ENCODE assay signal across 31 cellular contexts in the genomic region with DNA sequence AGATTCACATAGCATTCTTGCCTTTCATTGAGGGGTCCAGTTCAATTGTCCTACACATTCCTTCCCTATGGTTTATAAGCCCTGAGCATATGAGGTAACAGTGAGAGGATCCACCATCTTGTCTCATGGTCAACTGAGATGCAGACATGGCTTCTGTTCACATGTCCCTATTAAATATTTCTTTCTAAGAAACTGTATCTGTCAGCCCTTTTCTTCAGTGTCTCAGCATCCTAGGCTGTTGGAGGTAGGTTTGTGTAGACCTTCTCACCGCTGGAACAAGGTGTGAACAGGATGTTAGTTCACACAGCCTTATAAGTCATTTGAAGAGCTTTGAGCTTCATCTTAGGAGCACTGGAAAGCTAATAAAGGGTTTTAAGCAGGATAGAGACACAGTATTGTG.
"Had no signal": no experiment of that assay in that cellular context is flagged by ENCODE, and none has a peak within 500 bp of the region (broad histone marks: within the 10 kb centered on the region; RNA-seq: fewer than 3 reads in every experiment).

No MANE protein-coding gene starts in this region.

- H3K9me3 ChIP-seq: ascending aorta, esophagus muscularis mucosa, gastrocnemius medialis had no signal

- ATAC-seq: activated CD8-positive, alpha-beta T cell treated with anti-CD3 and anti-CD28 coated beads for 36 hours; activated naive CD4-positive, alpha-beta T cell treated with anti-CD3 and anti-CD28 coated beads, Interleukin-2, amount 50 U/mL, for 72 hours; foreskin keratinocyte; gastrocnemius medialis; heart right ventricle; WTC11 had no signal

- H3K4me1 ChIP-seq: ascending aorta, esophagus muscularis mucosa, foreskin keratinocyte, gastrocnemius medialis had no signal

- H3K27me3 ChIP-seq: ascending aorta, brain microvascular endothelial cell, dorsolateral prefrontal cortex, esophagus muscularis mucosa, foreskin keratinocyte, gastrocnemius medialis, heart right ventricle had no signal

- FAIRE-seq: bronchial epithelial cell had no signal

- H3K4me3 Mint-ChIP-seq: activated CD8-positive, alpha-beta T cell treated with anti-CD3 and anti-CD28 coated beads for 36 hours; activated naive CD4-positive, alpha-beta T cell treated with anti-CD3 and anti-CD28 coated beads, Interleukin-2, amount 10 ng/mL, durations not matched to agents 7 days and 5 days; activated naive CD8-positive, alpha-beta T cell treated with anti-CD3 and anti-CD28 coated beads, Interleukin-2, amount 10 ng/mL, durations not matched to agents 7 days and 5 days; activated T-helper 1 cell treated with anti-CD3 and anti-CD28 coated beads, Interleukin-12 subunit alpha, Interleukin-12 subunit beta, Interleukin-2, Interleukin-4 antibody, amounts not matched to agents 30 ng/mL and 10 ng/mL and 1 ng/mL, durations not matched to agents 14 hours and 24 hours and 36 hours; central memory CD8-positive, alpha-beta T cell; dendritic cell treated with granulocyte-macrophage colony-stimulating factor and Interleukin-4, amounts not matched to agents 40 ng/mL and 50 ng/mL, for 4 days; WTC11 had no signal

- DNase-seq: activated CD4-positive, alpha-beta T cell treated with anti-CD3 and anti-CD28 coated beads for 1 hour; activated CD4-positive, alpha-beta T cell treated with anti-CD3 and anti-CD28 coated beads for 4 hours; activated CD4-positive, alpha-beta T cell treated with anti-CD3 and anti-CD28 coated beads, Interleukin-2, amount 50 U/mL, for 1 hour; activated CD4-positive, alpha-beta T cell treated with anti-CD3 and anti-CD28 coated beads, Interleukin-2, amount 50 U/mL, for 48 hours; activated CD8-positive, alpha-beta memory T cell treated with anti-CD3 and anti-CD28 coated beads for 24 hours; activated CD8-positive, alpha-beta memory T cell treated with anti-CD3 and anti-CD28 coated beads, Interleukin-2, amount 50 U/mL, for 4 hours; activated CD8-positive, alpha-beta T cell treated with anti-CD3 and anti-CD28 coated beads for 36 hours; activated effector memory CD4-positive, alpha-beta T cell treated with anti-CD3 and anti-CD28 coated beads, Interleukin-2, amount 50 U/mL, for 16 hours; activated naive CD4-positive, alpha-beta T cell treated with anti-CD3 and anti-CD28 coated beads, Interleukin-2, amount 10 ng/mL, durations not matched to agents 7 days and 5 days; activated naive CD8-positive, alpha-beta T cell treated with anti-CD3 and anti-CD28 coated beads, Interleukin-2, amount 10 ng/mL, durations not matched to agents 7 days and 5 days; activated T-cell treated with anti-CD3 and anti-CD28 coated beads, Interleukin-2, amount 50 U/mL, for 1 hour; activated T-cell treated with anti-CD3 and anti-CD28 coated beads, Interleukin-2, amount 50 U/mL, for 48 hours; brain microvascular endothelial cell; dorsolateral prefrontal cortex; effector memory CD4-positive, alpha-beta T cell; erythroblast; foreskin keratinocyte; gastrocnemius medialis; heart right ventricle; T-helper 2 cell had no signal

- H3K27ac ChIP-seq: ascending aorta, brain microvascular endothelial cell, coronary artery, dorsolateral prefrontal cortex, esophagus muscularis mucosa, foreskin keratinocyte, gastrocnemius medialis, heart right ventricle, VCaP had no signal

- H3K4me3 ChIP-seq: ascending aorta, coronary artery, dorsolateral prefrontal cortex, esophagus muscularis mucosa, gastrocnemius medialis, heart right ventricle had no signal

- H3K27ac Mint-ChIP-seq: activated CD8-positive, alpha-beta T cell treated with anti-CD3 and anti-CD28 coated beads for 36 hours; activated naive CD4-positive, alpha-beta T cell treated with anti-CD3 and anti-CD28 coated beads, Interleukin-2, amount 10 ng/mL, durations not matched to agents 7 days and 5 days; activated naive CD4-positive, alpha-beta T cell treated with anti-CD3 and anti-CD28 coated beads, Interleukin-2, amount 50 U/mL, for 72 hours; activated naive CD8-positive, alpha-beta T cell treated with anti-CD3 and anti-CD28 coated beads, Interleukin-2, amount 10 ng/mL, durations not matched to agents 7 days and 5 days; activated T-helper 1 cell treated with anti-CD3 and anti-CD28 coated beads, Interleukin-12 subunit alpha, Interleukin-12 subunit beta, Interleukin-2, Interleukin-4 antibody, amounts not matched to agents 30 ng/mL and 10 ng/mL and 1 ng/mL, durations not matched to agents 14 hours and 24 hours and 36 hours; activated T-helper 2 cell treated with anti-CD3 and anti-CD28 coated beads, Interferon-gamma antibody, Interleukin-2, Interleukin-4, amounts not matched to agents 10 μg/mL and 5 μg/mL and 100 μg/mL, durations not matched to agents 14 hours and 24 hours and 36 hours; dendritic cell treated with granulocyte-macrophage colony-stimulating factor and Interleukin-4, amounts not matched to agents 40 ng/mL and 50 ng/mL, for 4 days; WTC11 had no signal

- H3K36me3 Mint-ChIP-seq: activated naive CD4-positive, alpha-beta T cell treated with anti-CD3 and anti-CD28 coated beads, Interleukin-2, amount 10 ng/mL, durations not matched to agents 7 days and 5 days had no signal

- H3K4me1 Mint-ChIP-seq: activated naive CD4-positive, alpha-beta T cell treated with anti-CD3 and anti-CD28 coated beads, Interleukin-2, amount 10 ng/mL, durations not matched to agents 7 days and 5 days; central memory CD8-positive, alpha-beta T cell had no signal

- H3K27me3 Mint-ChIP-seq: dendritic cell treated with granulocyte-macrophage colony-stimulating factor and Interleukin-4, amounts not matched to agents 40 ng/mL and 50 ng/mL, for 4 days had no signal

- H3K36me3 ChIP-seq: ascending aorta, brain microvascular endothelial cell, esophagus muscularis mucosa, gastrocnemius medialis, heart right ventricle had no signal

- H3K9me3 Mint-ChIP-seq: activated naive CD4-positive, alpha-beta T cell treated with anti-CD3 and anti-CD28 coated beads, Interleukin-2, amount 10 ng/mL, durations not matched to agents 7 days and 5 days; activated T-helper 1 cell treated with anti-CD3 and anti-CD28 coated beads, Interleukin-12 subunit alpha, Interleukin-12 subunit beta, Interleukin-2, Interleukin-4 antibody, amounts not matched to agents 30 ng/mL and 10 ng/mL and 1 ng/mL, durations not matched to agents 14 hours and 24 hours and 36 hours had no signal
